ENCODE assay signal across 13 cellular contexts in the genomic region with DNA sequence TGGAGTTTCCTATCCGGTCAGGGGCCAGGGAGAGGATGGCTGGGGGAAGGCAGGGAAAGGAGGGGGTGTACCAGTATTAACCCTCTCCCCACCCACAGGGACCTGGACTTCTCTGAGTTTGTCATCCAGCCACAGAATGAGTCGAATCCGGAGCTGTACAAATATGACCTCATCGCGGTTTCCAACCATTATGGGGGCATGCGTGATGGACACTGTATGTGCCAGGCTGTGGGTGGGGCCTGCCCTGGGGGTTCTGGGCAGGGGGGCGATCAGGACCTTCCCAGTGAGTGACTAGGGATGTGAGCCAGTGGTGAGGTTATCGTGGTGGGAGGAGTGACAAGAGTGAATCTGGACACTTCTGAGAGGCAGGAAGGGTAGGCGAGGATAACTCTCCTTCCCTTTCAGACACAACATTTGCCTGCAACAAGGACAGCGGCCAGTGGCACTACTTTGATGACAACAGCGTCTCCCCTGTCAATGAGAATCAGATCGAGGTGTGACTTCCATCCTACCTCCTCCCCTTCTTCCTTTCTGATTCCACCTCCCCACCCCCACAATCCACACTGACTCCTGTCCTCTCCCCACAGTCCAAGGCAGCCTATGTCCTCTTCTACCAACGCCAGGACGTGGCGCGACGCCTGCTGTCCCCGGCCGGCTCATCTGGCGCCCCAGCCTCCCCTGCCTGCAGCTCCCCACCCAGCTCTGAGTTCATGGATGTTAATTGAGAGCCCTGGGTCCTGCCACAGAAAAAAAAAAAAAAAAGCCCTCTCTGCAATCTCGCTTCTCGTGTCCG. TPM values are rescaled to one million over a fixed set of nuclear protein-coding genes. Genes with fewer than 3 reads are reported as not detected.
A peak's percentile ranks its signal among the peaks of the same experiment; 100 is the strongest.
DNase-seq lines count a peak whose midpoint lies in the region; TF ChIP-seq lines count a peak whose summit lies in the region.
"Had no signal": no experiment of that assay in that cellular context is flagged by ENCODE, and none has a peak within 500 bp of the region (broad histone marks: within the 10 kb centered on the region; RNA-seq: fewer than 3 reads in every experiment).

No MANE protein-coding gene starts in this region.

- intact Hi-C loops in activated naive CD4-positive, alpha-beta T cell treated with anti-CD3 and anti-CD28 coated beads for 36 hours (cut with micrococcal nuclease), result no loop called here
- intact Hi-C loops in vagina (cut with DNase I), result no loop called here

- no peak overlapping the region for H3K4me3 ChIP-seq in vagina
- H3K4me3 ChIP-seq: uterus had no signal

- H3K9me3 ChIP-seq in vagina, result no peaks in the 10 kb centered on the region
- H3K9me3 ChIP-seq: uterus had no signal

- no peak overlapping the region for H3K27ac ChIP-seq in vagina
- H3K27ac ChIP-seq: RWPE1, uterus, VCaP had no signal

- peaks cover 0 to 27% of the 10 kb centered on the region in 2 donors for H3K36me3 ChIP-seq in vagina
- H3K36me3 ChIP-seq: uterus had no signal

- H3K4me1 Mint-ChIP-seq in activated naive CD4-positive, alpha-beta T cell treated with anti-CD3 and anti-CD28 coated beads for 36 hours (ENCODE audit: low read depth), result peaks cover 8% of the 10 kb centered on the region
- H3K4me1 Mint-ChIP-seq: B cell had no signal

- H3K4me3 Mint-ChIP-seq in activated naive CD4-positive, alpha-beta T cell treated with anti-CD3 and anti-CD28 coated beads for 36 hours, result no peak overlapping the region
- H3K4me3 Mint-ChIP-seq: B cell had no signal

- H3K36me3 Mint-ChIP-seq in activated naive CD4-positive, alpha-beta T cell treated with anti-CD3 and anti-CD28 coated beads for 36 hours (ENCODE audit: low read depth), result no peaks in the 10 kb centered on the region

- no peak for TF ChIP-seq CTCF in vagina (IDR thresholded peaks at IDR 0.05)

- no peaks in the 10 kb centered on the region for H3K27me3 ChIP-seq in vagina
- H3K27me3 ChIP-seq: uterus had no signal

- H3K27me3 Mint-ChIP-seq in activated naive CD4-positive, alpha-beta T cell treated with anti-CD3 and anti-CD28 coated beads for 36 hours (ENCODE audit: low read depth), result no peaks in the 10 kb centered on the region
- H3K27me3 Mint-ChIP-seq: B cell had no signal

- no peak for DNase-seq in activated naive CD4-positive, alpha-beta T cell treated with anti-CD3 and anti-CD28 coated beads for 36 hours
- DNase-seq in activated naive CD4-positive, alpha-beta T cell (lab: John Stamatoyannopoulos, UW), result no peak
- DNase-seq in RPMI7951 (ENCODE audit: low read depth) (peak; percentile 48), dermis blood vessel endothelial cell (peak; percentile 4), vagina (ENCODE audit: extremely low spot score in 2 of 2) (no peak), NCI-H1092 treated with DMSO at 0.1 percent for 48 hours (lab: John Stamatoyannopoulos, UW) (no peak)
- peak; percentile 44 for DNase-seq in stimulated activated CD8-positive, alpha-beta memory T cell treated with anti-CD3 and anti-CD28 coated beads, Interleukin-4, amount 100 ng/mL, for 48 hours
- DNase-seq in activated effector memory CD4-positive, alpha-beta T cell treated with Interleukin-2 at 50 U/mL for 16 hours, result no peak
- DNase-seq: NCI-H446, uterus had no signal

- CTCF ChIA-PET in activated naive CD4-positive, alpha-beta T cell treated with anti-CD3 and anti-CD28 coated beads for 36 hours (lab: Charles Lee), result no interaction called here

- no peaks in the 10 kb centered on the region for H3K4me1 ChIP-seq in vagina
- H3K4me1 ChIP-seq: uterus had no signal

- H3K27ac Mint-ChIP-seq in activated naive CD4-positive, alpha-beta T cell treated with anti-CD3 and anti-CD28 coated beads for 36 hours, result peak overlapping the region; percentile 24

- no peaks in the 10 kb centered on the region for H3K9me3 Mint-ChIP-seq in activated naive CD4-positive, alpha-beta T cell treated with anti-CD3 and anti-CD28 coated beads for 36 hours

- TF ChIP-seq POLR2A in vagina (IDR thresholded peaks at IDR 0.05), result no peak

RNA-seq across cellular contexts. Expression of a gene that starts 14.6 kb away (rescaled TPM):
- total RNA-seq in activated naive CD4-positive, alpha-beta T cell treated with anti-CD3 and anti-CD28 coated beads for 36 hours, result 10 to 100 TPM; 12.2 to 12.4 TPM
- total RNA-seq in RPMI7951 (2014; rRNA removed; shearing (Covaris generic)), result 35.5 and 36.4 TPM in 2 replicates
- total RNA-seq in dermis blood vessel endothelial cell, result 35.6 and 51.1 TPM in 2 replicates
- 72.4 TPM for total RNA-seq in vagina

RNA-seq across cellular contexts. Expression of a gene that starts 28.9 kb away (rescaled TPM):
- 10 to 100 TPM; 85.3 to 88.3 TPM for total RNA-seq in activated naive CD4-positive, alpha-beta T cell treated with anti-CD3 and anti-CD28 coated beads for 36 hours
- 143 and 179 TPM in 2 replicates for total RNA-seq in RPMI7951 (2014; rRNA removed; shearing (Covaris generic))
- total RNA-seq in dermis blood vessel endothelial cell (97.5 and 172 TPM in 2 replicates), vagina (73.9 TPM)

RNA-seq across cellular contexts. Expression of a gene that starts 53.8 kb away (rescaled TPM):
- total RNA-seq in activated naive CD4-positive, alpha-beta T cell treated with anti-CD3 and anti-CD28 coated beads for 36 hours, result 100 to 1,000 TPM; 246 to 251 TPM
- total RNA-seq in RPMI7951 (2014; rRNA removed; shearing (Covaris generic)), result 254 and 283 TPM in 2 replicates
- total RNA-seq in dermis blood vessel endothelial cell, result 126 and 194 TPM in 2 replicates
- total RNA-seq in vagina, result 168 TPM

Comparison
In these comparisons a context has a peak if more than half of its experiments do, and no peak if none do; other contexts are left out.
1. DNase-seq: peak in RPMI7951 (single experiment), dermis blood vessel endothelial cell (single experiment) and stimulated activated CD8-positive, alpha-beta memory T cell treated with anti-CD3 and anti-CD28 coated beads, Interleukin-4, amount 100 ng/mL, for 48 hours (single experiment); none in activated naive CD4-positive, alpha-beta T cell treated with anti-CD3 and anti-CD28 coated beads for 36 hours (single experiment), activated naive CD4-positive, alpha-beta T cell (0 of 4), vagina (0 of 2), activated effector memory CD4-positive, alpha-beta T cell treated with Interleukin-2 at 50 U/mL for 16 hours (single experiment) and NCI-H1092 treated with DMSO at 0.1 percent for 48 hours (single experiment).